In genomic region chr2:190159453-190159852, GRCh38 we compare ENCODE assay signal across 13 cellular contexts.
DNase-seq lines count a peak whose midpoint lies in the region; ATAC-seq and TF ChIP-seq lines count a peak whose summit lies in the region.
"Had no signal": no experiment of that assay in that cellular context is flagged by ENCODE, and none has a peak within 500 bp of the region (broad histone marks: within the 10 kb centered on the region; RNA-seq: fewer than 3 reads in every experiment).

No MANE protein-coding gene starts in this region.

- H3K27ac ChIP-seq in body of pancreas (no peak overlapping the region), testis (no peak overlapping the region)
- H3K27ac ChIP-seq: BLaER1 treated with 17β-estradiol and CSF1 and Interleukin-3, amounts not matched to agents 10 nM and 100 nM had no signal

- peak; percentile 33 for ATAC-seq in body of pancreas
- ATAC-seq in HG03571 (IDR thresholded peaks at IDR 0.05; ENCODE audit: unreplicated experiment) = no peak
- ATAC-seq: naive thymus-derived CD4-positive, alpha-beta T cell had no signal

- H3K36me3 ChIP-seq in body of pancreas (replicated peaks in 1 of 2; ENCODE audit: insufficient read depth in 1 of 2, low read depth in 2 of 2) = no peaks in the 10 kb centered on the region
- no peaks in the 10 kb centered on the region for H3K36me3 ChIP-seq in testis (ENCODE audit: low read depth, missing control alignments)
- H3K36me3 ChIP-seq: BLaER1 treated with 17β-estradiol and CSF1 and Interleukin-3, amounts not matched to agents 10 nM and 100 nM had no signal

- DNase-seq in GM04503 (ENCODE audit: low read depth) (peak; percentile 84), body of pancreas (peak in 1 of 4 donors; percentile 12), globus pallidus (ENCODE audit: low spot score) (peak; percentile 83), putamen (ENCODE audit: low spot score) (peak; percentile 77), posterior cingulate gyrus (no peak), testis (no peak)
- DNase-seq in activated CD8-positive, alpha-beta memory T cell treated with anti-CD3 and anti-CD28 coated beads, Interleukin-2, amount 50 U/mL, for 4 hours = no peak
- DNase-seq: activated CD8-positive, alpha-beta memory T cell treated with anti-CD3 and anti-CD28 coated beads, Interleukin-2, amount 50 U/mL, for 48 hours; naive thymus-derived CD4-positive, alpha-beta T cell; RPMI8226; stimulated activated CD8-positive, alpha-beta memory T cell treated with anti-CD3 and anti-CD28 coated beads, Interleukin-4, amount 100 ng/mL, for 48 hours had no signal

- no peak for TF ChIP-seq CTCF in body of pancreas (IDR thresholded peaks at IDR 0.05)
- no peak for TF ChIP-seq CTCF in testis (IDR thresholded peaks at IDR 0.05)

- H3K4me1 ChIP-seq in body of pancreas (no peaks in the 10 kb centered on the region), testis (no peaks in the 10 kb centered on the region)
- H3K4me1 ChIP-seq: BLaER1 treated with 17β-estradiol and CSF1 and Interleukin-3, amounts not matched to agents 10 nM and 100 nM had no signal

- H3K4me3 ChIP-seq in body of pancreas (no peak overlapping the region), testis (no peak overlapping the region)
- H3K4me3 ChIP-seq: BLaER1 treated with 17β-estradiol and CSF1 and Interleukin-3, amounts not matched to agents 10 nM and 100 nM had no signal

- WGBS in body of pancreas, 2 donors = 79 to 90% methylated on average over 3 of the region's 3 CpGs
- 48 to 60% methylated on average over 3 of the region's 3 CpGs for WGBS in testis, 2 donors

- H3K9me3 ChIP-seq in body of pancreas = no peaks in the 10 kb centered on the region
- no peaks in the 10 kb centered on the region for H3K9me3 ChIP-seq in testis
- H3K9me3 ChIP-seq: BLaER1 treated with 17β-estradiol and CSF1 and Interleukin-3, amounts not matched to agents 10 nM and 100 nM had no signal

- no peak for TF ChIP-seq POLR2A in body of pancreas (IDR thresholded peaks at IDR 0.05)
- TF ChIP-seq POLR2A in testis (IDR thresholded peaks at IDR 0.05) = no peak

- intact Hi-C loops in body of pancreas (cut with DNase I) (no loop called here), posterior cingulate gyrus (cut with DNase I) (no loop called here), testis (cut with DNase I; ENCODE audit: low total_unique reads) (no loop called here)

- H3K27me3 ChIP-seq in body of pancreas = no peaks in the 10 kb centered on the region
- no peaks in the 10 kb centered on the region for H3K27me3 ChIP-seq in testis
- H3K27me3 ChIP-seq: BLaER1 treated with 17β-estradiol and CSF1 and Interleukin-3, amounts not matched to agents 10 nM and 100 nM had no signal

Comparison
In these comparisons a context has a peak if more than half of its experiments do, and no peak if none do; other contexts are left out.
1. DNase-seq: peak in GM04503 (single experiment), globus pallidus (single experiment) and putamen (single experiment); none in posterior cingulate gyrus (0 of 10), activated CD8-positive, alpha-beta memory T cell treated with anti-CD3 and anti-CD28 coated beads, Interleukin-2, amount 50 U/mL, for 4 hours (single experiment) and testis (single experiment).